1 cellular context compared by ENCODE assay signal in the genomic region with DNA sequence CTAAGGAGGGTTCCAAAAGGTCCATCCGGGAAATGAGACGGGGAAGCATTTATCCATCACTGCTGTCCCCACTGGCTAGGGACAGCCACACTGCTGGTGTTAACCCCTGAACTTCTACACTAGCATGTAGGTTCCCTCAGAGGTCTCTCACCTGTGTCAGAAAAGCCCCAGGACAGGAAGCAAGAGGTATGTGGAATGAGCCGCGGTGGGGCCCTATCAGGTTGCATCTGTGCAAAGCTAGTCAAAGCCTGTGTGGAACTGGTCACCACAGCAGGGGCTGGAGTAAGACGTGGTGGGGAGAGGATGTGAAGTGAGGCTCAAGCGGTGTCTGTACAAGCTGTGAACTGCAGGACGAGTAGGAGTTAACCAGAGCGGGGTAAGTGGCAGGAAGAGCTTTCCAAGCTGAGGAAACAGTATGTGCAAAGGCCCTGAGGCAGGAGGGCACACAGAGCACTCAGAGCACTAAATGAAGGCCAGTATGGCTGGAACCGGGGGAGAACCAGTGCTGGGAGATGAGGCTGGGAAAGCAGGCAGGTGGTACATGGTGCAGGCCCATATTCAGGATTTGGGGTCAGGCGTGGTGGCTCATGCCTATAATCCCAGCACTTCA.
A peak's percentile ranks its signal among the peaks of the same experiment; 100 is the strongest.
TF ChIP-seq lines count a peak whose summit lies in the region.

No MANE protein-coding gene starts in this region.

TF ChIP-seq in H1, 55 proteins besides CTCF, POLR2A, EP300 and RAD21:
- TF ChIP-seq TBP (IDR thresholded peaks at IDR 0.05; ENCODE audit: low read depth, low read length) (no peak), KDM1A (IDR thresholded peaks at IDR 0.05; ENCODE audit: borderline replicate concordance, low read length) (peak; percentile 89)
TF ChIP-seq in H1: peak in this region for 1.
